In the genomic region with DNA sequence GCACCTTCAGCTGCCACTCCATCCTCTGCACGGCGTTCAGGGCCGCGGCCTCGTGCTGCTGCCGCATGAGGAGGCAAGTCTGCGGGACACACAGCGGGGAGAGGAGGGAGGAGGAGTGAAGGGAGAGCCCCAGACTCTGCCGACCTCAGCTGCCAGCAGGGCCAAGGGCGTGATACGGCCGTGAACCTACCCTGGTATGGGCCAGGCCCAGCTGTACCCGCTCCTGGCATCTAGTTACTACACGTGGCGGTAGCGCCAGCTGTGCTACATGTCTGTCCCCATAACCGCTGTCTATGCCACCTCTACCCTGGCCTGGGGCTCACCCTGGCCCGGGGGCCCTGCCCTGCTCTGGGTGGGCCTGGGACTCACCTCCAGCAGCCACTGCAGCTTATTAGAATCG, we compare ENCODE assay signal across 20 cellular contexts. TPM values are rescaled to one million over a fixed set of nuclear protein-coding genes. Genes with fewer than 3 reads are reported as not detected.
DNase-seq lines count a peak whose midpoint lies in the region; ATAC-seq, FAIRE-seq and TF ChIP-seq lines count a peak whose summit lies in the region.
"Had no signal": no experiment of that assay in that cellular context is flagged by ENCODE, and none has a peak within 500 bp of the region (broad histone marks: within the 10 kb centered on the region; RNA-seq: fewer than 3 reads in every experiment).

No MANE protein-coding gene starts in this region.

- no peak overlapping the region for H3K9ac ChIP-seq in H1 (replicated peaks in 1 of 4; ENCODE audit: extremely low read depth in 1 of 4, low read depth in 3 of 4, low read length in 3 of 4)

- no peak for FAIRE-seq in H1 (lab: Jason Lieb, UNC)
- FAIRE-seq: A549, G401.6, H54 had no signal

- no peak overlapping the region for H3K27ac ChIP-seq in H1 (ENCODE audit: low read depth, low read length)

- POLR2A ChIA-PET in H1 (lab: Charles Lee; ENCODE audit: partially characterized antibody) = interaction anchor here (0.5 to 1.5 kb wide), 3 partner anchors 11 to 128 kb away, joined by 3 to 5 read pairs (median 3); no protein-coding TSS in a partner anchor

- peaks cover 3 to 10% of the 10 kb centered on the region in 2 experiments for H4K20me1 ChIP-seq in H1 (replicated peaks in 1 of 2; ENCODE audit: control insufficient read depth in 1 of 2, insufficient read depth in 2 of 2, low read length in 2 of 2)

- 90% methylated on average over 19 of the region's 19 CpGs; no CpG with 5 or more reads in 1 of the 2 experiments for WGBS in H1 (ENCODE audit: extremely low coverage in 1 of 2, insufficient coverage in 1 of 2, insufficient read length in 1 of 2, insufficient replicate concordance in 2 of 2, low coverage in 1 of 2, low lambda C conversion rate in 2 of 2, missing lambda C conversion rate in 1 of 2), 2 experiments

- no peak for TF ChIP-seq POLR2A in H1 (IDR thresholded peaks at IDR 0.05; ENCODE audit: control extremely low read depth in 1 of 2, low read depth in 2 of 2, low read length in 2 of 2)

- H3K4me2 ChIP-seq in H1 (ENCODE audit: insufficient read depth in 1 of 2, low read depth in 2 of 2, low read length in 2 of 2) = no peak overlapping the region

- peak; percentile 20 for DNase-seq in left ventricle myocardium superior
- DNase-seq in Right ventricle myocardium inferior (ENCODE audit: missing footprints) = no peak
- no peak for DNase-seq in H1 (ENCODE audit: low read depth in 1 of 2, low spot score in 2 of 2)
- peak; percentile 46 for DNase-seq in natural killer cell treated with Interleukin-12 subunit alpha and Interleukin-12 subunit beta and Interleukin-15 and Interleukin-18, amount 100 ng/mL, for 72 hours (ENCODE audit: low spot score)
- DNase-seq in KG1 (lab: John Stamatoyannopoulos, UW) = no peak
- DNase-seq in NCI-H446 treated with DMSO at 0.1 percent for 48 hours (lab: John Stamatoyannopoulos, UW) = no peak
- DNase-seq: AML-193; CD4-positive, CD25-positive, alpha-beta regulatory T cell; DMS79; Kasumi-1; NCI-H1105 treated with DMSO at 0.1 percent for 48 hours; NCI-H187 treated with DMSO at 0.1 percent for 48 hours; NCI-H446; NCI-H774; SHP77 treated with DMSO at 0.1 percent for 48 hours had no signal

- H3K79me2 ChIP-seq in H1 (ENCODE audit: control insufficient read depth in 1 of 2, insufficient read depth in 2 of 2, low read length in 2 of 2) = 0 out of 4 replicates have a peak, but pooled peaks cover 0 to 5% of the 10 kb centered on the region in 2 experiments

- no peak for ATAC-seq in left ventricle myocardium superior
- ATAC-seq in Right ventricle myocardium inferior = no peak
- no peak for ATAC-seq in natural killer cell treated with Interleukin-12 subunit alpha and Interleukin-12 subunit beta and Interleukin-15 and Interleukin-18, amount 100 ng/mL, for 72 hours
- ATAC-seq in GM18873 (IDR thresholded peaks at IDR 0.05; ENCODE audit: low FRiP score, unreplicated experiment) = no peak
- no peak for ATAC-seq in GM21723 (IDR thresholded peaks at IDR 0.05; ENCODE audit: unreplicated experiment)
- ATAC-seq: A549 had no signal

- no peak for TF ChIP-seq RAD21 in H1 (IDR thresholded peaks at IDR 0.05 in 1 of 2, conservative IDR thresholded peaks at IDR 0.05 in 1 of 2; ENCODE audit: low read depth in 2 of 2, low read length in 2 of 2)

- no peak overlapping the region for H2AFZ ChIP-seq in H1 (ENCODE audit: low read length)

- no peaks in the 10 kb centered on the region for H3K9me3 Mint-ChIP-seq in natural killer cell treated with Interleukin-12 subunit alpha and Interleukin-12 subunit beta and Interleukin-15 and Interleukin-18, amount 100 ng/mL, for 72 hours

- no peak overlapping the region for H3K4ac ChIP-seq in H1 (replicated peaks; ENCODE audit: insufficient read length, low read depth, low read length)

- H3K4me1 Mint-ChIP-seq in natural killer cell treated with Interleukin-12 subunit alpha and Interleukin-12 subunit beta and Interleukin-15 and Interleukin-18, amount 100 ng/mL, for 72 hours (ENCODE audit: low read depth in 2 of 2) = peaks cover 0 to 17% of the 10 kb centered on the region in 2 donors

- no peak overlapping the region for H3K14ac ChIP-seq in H1 (ENCODE audit: insufficient read length)

- H3K79me1 ChIP-seq in H1 (ENCODE audit: low read depth, low read length) = no peaks in the 10 kb centered on the region; the same call in none of the 2 replicates

- H4K5ac ChIP-seq in H1 (ENCODE audit: insufficient read length, low read depth, low read length) = no peak overlapping the region

- H2BK20ac ChIP-seq in H1 (ENCODE audit: low read length) = no peak overlapping the region

- H3K27me3 ChIP-seq in H1 (replicated peaks in 1 of 4; ENCODE audit: control insufficient read depth in 3 of 4, extremely low read depth in 1 of 4, insufficient read depth in 3 of 4, low read length in 3 of 4) = no peaks in the 10 kb centered on the region

- no peak for TF ChIP-seq EP300 in H1 (IDR thresholded peaks at IDR 0.05; ENCODE audit: borderline replicate concordance in 1 of 2, low read depth in 2 of 2, low read length in 2 of 2)

- H2AK5ac ChIP-seq in H1 (ENCODE audit: low read depth, low read length) = no peak overlapping the region

- H4K8ac ChIP-seq in H1 (ENCODE audit: extremely low read depth, insufficient read depth, low read length) = no peak overlapping the region

- no peak overlapping the region for H2BK12ac ChIP-seq in H1 (ENCODE audit: low read depth, low read length)

- H3K27me3 Mint-ChIP-seq in natural killer cell treated with Interleukin-12 subunit alpha and Interleukin-12 subunit beta and Interleukin-15 and Interleukin-18, amount 100 ng/mL, for 72 hours = no peaks in the 10 kb centered on the region
- H3K27me3 Mint-ChIP-seq: CD4-positive, CD25-positive, alpha-beta regulatory T cell had no signal

- CTCF ChIA-PET in H1 (lab: Charles Lee; ENCODE audit: partially characterized antibody) = interaction anchor here (0.5 to 1.8 kb wide), 5 partner anchors 20 to 513 kb away, joined by 3 to 6 read pairs (median 3); no protein-coding TSS in a partner anchor

- H3K4me3 ChIP-seq in H1 (ENCODE audit: extremely low read depth in 1 of 4, insufficient read depth in 2 of 4, low read depth in 3 of 4, low read length in 4 of 4) = no peak overlapping the region
- H3K4me3 ChIP-seq: A549 had no signal

- no peak overlapping the region for H3K4me3 Mint-ChIP-seq in natural killer cell treated with Interleukin-12 subunit alpha and Interleukin-12 subunit beta and Interleukin-15 and Interleukin-18, amount 100 ng/mL, for 72 hours
- H3K4me3 Mint-ChIP-seq: CD4-positive, CD25-positive, alpha-beta regulatory T cell had no signal

- no peak overlapping the region for H3K56ac ChIP-seq in H1 (replicated peaks; ENCODE audit: insufficient read length, low read depth, low read length)

- peaks cover 8 to 51% (median 26%) of the 10 kb centered on the region in 4 experiments for H3K36me3 ChIP-seq in H1 (ENCODE audit: control insufficient read depth in 2 of 4, insufficient read depth in 4 of 4, low read length in 3 of 4)

- H3K23me2 ChIP-seq in H1 (ENCODE audit: low read depth, low read length) = no peaks in the 10 kb centered on the region

- no peak overlapping the region for H4K91ac ChIP-seq in H1 (replicated peaks; ENCODE audit: insufficient read length, low read length)

- intact Hi-C loops in left ventricle myocardium superior (cut with micrococcal nuclease) = no loop called here
- intact Hi-C loops in Right ventricle myocardium inferior (cut with DNase I) = no loop called here

- no peak for TF ChIP-seq CTCF in H1 (IDR thresholded peaks at IDR 0.05; ENCODE audit: control extremely low read depth in 1 of 3, insufficient read depth in 1 of 3, low read depth in 1 of 3, low read length in 3 of 3)

- peak overlapping the region in 1 of 2 donors; percentile 13 for H3K27ac Mint-ChIP-seq in natural killer cell treated with Interleukin-12 subunit alpha and Interleukin-12 subunit beta and Interleukin-15 and Interleukin-18, amount 100 ng/mL, for 72 hours
- H3K27ac Mint-ChIP-seq: CD4-positive, CD25-positive, alpha-beta regulatory T cell had no signal

- peaks cover 4% of the 10 kb centered on the region for H3K36me3 Mint-ChIP-seq in natural killer cell treated with Interleukin-12 subunit alpha and Interleukin-12 subunit beta and Interleukin-15 and Interleukin-18, amount 100 ng/mL, for 72 hours

- H2BK15ac ChIP-seq in H1 (ENCODE audit: low read length) = no peak overlapping the region

- no peak overlapping the region for H2BK5ac ChIP-seq in H1 (ENCODE audit: low read depth, low read length)

- no peak overlapping the region for H3K23ac ChIP-seq in H1 (ENCODE audit: insufficient read length)

- no peaks in the 10 kb centered on the region for H3K4me1 ChIP-seq in H1 (replicated peaks in 1 of 4; ENCODE audit: control insufficient read depth in 3 of 4, insufficient read depth in 4 of 4, low read length in 3 of 4)

- H3K9me3 ChIP-seq in H1 (ENCODE audit: insufficient read depth in 2 of 2, low read depth in 1 of 2, low read length in 1 of 2) = no peaks in the 10 kb centered on the region; a peak in 1 of 4 replicates
- H3K9me3 ChIP-seq: A549 had no signal

- H3K18ac ChIP-seq in H1 (ENCODE audit: extremely low read depth, low read length) = no peak overlapping the region

- no peak overlapping the region for H2BK120ac ChIP-seq in H1 (replicated peaks; ENCODE audit: low read depth, low read length)

TF ChIP-seq in H1, 55 proteins besides CTCF, POLR2A, EP300 and RAD21:
- TF ChIP-seq MAFK (IDR thresholded peaks at IDR 0.05; ENCODE audit: low read depth, low read length) (no peak), SUZ12 (IDR thresholded peaks at IDR 0.05; ENCODE audit: low read length) (no peak), POLR2AphosphoS5 (IDR thresholded peaks at IDR 0.05; ENCODE audit: low read depth, low read length) (peak; percentile 54; the same call in 1 of the 2 replicates)

RNA-seq across cellular contexts. Expression of gene ZNF778, which starts 51.1 kb away (rescaled TPM):
- total RNA-seq in left ventricle myocardium superior (8.1 TPM), Right ventricle myocardium inferior (6.9 TPM)
- total RNA-seq in H1 (2021; fragmentation: NEBNext Ultra II Directional; extraction: Animal tissue kit (Norgen Biotek cat#: 25700)) = 19.8 and 21.9 TPM in 2 replicates
- 8.6 and 9.5 TPM in 2 replicates for polyA plus RNA-seq in H1 (2011; rRNA removed)
- 8.3 TPM for polyA plus RNA-seq in H1 (2011; cell fraction: cytosol; rRNA removed)
- 11.0 TPM for polyA plus RNA-seq in H1 (2011; cell fraction: nucleus; rRNA removed)
- 8.9 to 11.6 TPM (median 10.6 TPM) in 4 replicates for polyA plus RNA-seq in H1 (2012, experiment 1 of 2)
- 0.62 TPM for polyA plus RNA-seq in H1 (2012, experiment 2 of 2)
- polyA plus RNA-seq in H1 (2013, experiment 1 of 2) = 11.3 TPM
- 10.3 TPM for polyA plus RNA-seq in H1 (2013, experiment 2 of 2)
- polyA minus RNA-seq in H1 (2011; rRNA and poly(A)+ RNA removed) = 30.1 and 31.7 TPM in 2 replicates
- 26.0 TPM for polyA minus RNA-seq in H1 (2011; cell fraction: cytosol; rRNA and poly(A)+ RNA removed)
- 19.5 TPM for polyA minus RNA-seq in H1 (2011; cell fraction: nucleus; rRNA and poly(A)+ RNA removed)
- total RNA-seq in natural killer cell treated with Interleukin-12 subunit alpha and Interleukin-12 subunit beta and Interleukin-15 and Interleukin-18, amount 100 ng/mL, for 72 hours = 10 to 100 TPM in 1 of 2 donors, 1 to 10 TPM in 1; 7.5 to 23.3 TPM

Comparison
In these comparisons a context has a peak if more than half of its experiments do, and no peak if none do; other contexts are left out.
1. DNase-seq: peak in left ventricle myocardium superior (single experiment) and natural killer cell treated with Interleukin-12 subunit alpha and Interleukin-12 subunit beta and Interleukin-15 and Interleukin-18, amount 100 ng/mL, for 72 hours (single experiment); none in Right ventricle myocardium inferior (single experiment), H1 (0 of 2), KG1 (single experiment) and NCI-H446 treated with DMSO at 0.1 percent for 48 hours (single experiment).